In the genomic region with DNA sequence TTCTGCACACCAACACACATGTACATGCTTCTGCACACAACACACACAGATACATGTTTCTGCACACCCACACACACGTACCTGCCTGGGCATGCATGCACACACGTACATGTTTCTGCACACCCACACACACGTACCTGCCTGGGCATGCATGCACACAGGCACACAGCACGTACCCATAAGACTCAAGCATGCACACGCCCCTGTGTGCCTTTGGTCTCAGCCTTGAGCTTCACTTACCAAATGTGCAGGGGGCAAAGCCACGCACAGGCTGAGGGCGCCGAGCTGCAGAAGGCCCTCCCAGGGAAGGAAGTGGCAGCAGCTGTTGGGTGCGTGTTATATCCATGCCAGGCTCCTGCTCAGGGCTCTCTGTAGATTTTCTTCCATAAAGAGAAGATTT, we compare ENCODE assay signal across 24 cellular contexts. TPM values are rescaled to one million over a fixed set of nuclear protein-coding genes. Genes with fewer than 3 reads are reported as not detected.
DNase-seq lines count a peak whose midpoint lies in the region; ATAC-seq, FAIRE-seq and TF ChIP-seq lines count a peak whose summit lies in the region.
"Had no signal": no experiment of that assay in that cellular context is flagged by ENCODE, and none has a peak within 500 bp of the region (broad histone marks: within the 10 kb centered on the region; RNA-seq: fewer than 3 reads in every experiment).

No MANE protein-coding gene starts in this region.

- no peak overlapping the region for H3K4me3 Mint-ChIP-seq in Calu3 (ENCODE audit: low read depth, unreplicated experiment)
- H3K4me3 Mint-ChIP-seq: activated T-cell treated with anti-CD3 and anti-CD28 coated beads, Interleukin-2, amount 50 U/mL, for 72 hours; CD8-positive, alpha-beta T cell had no signal

- H3K27ac ChIP-seq in 22Rv1, result peak overlapping the region; percentile 80
- no peak overlapping the region for H3K27ac ChIP-seq in mesenchymal stem cell (ENCODE audit: low read length, poor library complexity, severe bottlenecking)
- no peak overlapping the region for H3K27ac ChIP-seq in HepG2 (ENCODE audit: extremely low read length, insufficient read depth, low read length)
- H3K27ac ChIP-seq: KMS-11 had no signal

- H3K18ac ChIP-seq in mesenchymal stem cell (ENCODE audit: low read depth in 1 of 2, low read length in 2 of 2), result no peak overlapping the region

- peaks cover 28% of the 10 kb centered on the region for H3K4me1 Mint-ChIP-seq in Calu3 (ENCODE audit: low read depth, unreplicated experiment)

- TF ChIP-seq POLR2A in HepG2 (IDR thresholded peaks at IDR 0.05; ENCODE audit: insufficient read depth in 1 of 2, low read depth in 2 of 2, low read length in 2 of 2), result no peak

- no peaks in the 10 kb centered on the region for H3K79me1 ChIP-seq in mesenchymal stem cell (replicated peaks; ENCODE audit: low read length, poor library complexity, severe bottlenecking)

- H2BK120ac ChIP-seq in mesenchymal stem cell (ENCODE audit: low read depth, low read length), result no peak overlapping the region

- no peaks in the 10 kb centered on the region for H3K27me3 Mint-ChIP-seq in Calu3 (ENCODE audit: unreplicated experiment)
- H3K27me3 Mint-ChIP-seq: activated naive CD8-positive, alpha-beta T cell treated with anti-CD3 and anti-CD28 coated beads for 36 hours had no signal

- peak overlapping the region; percentile 43 for H3K27ac Mint-ChIP-seq in Calu3 (ENCODE audit: unreplicated experiment)
- H3K27ac Mint-ChIP-seq: activated naive CD8-positive, alpha-beta T cell treated with anti-CD3 and anti-CD28 coated beads for 36 hours; activated T-cell treated with anti-CD3 and anti-CD28 coated beads, Interleukin-2, amount 50 U/mL, for 72 hours; CD8-positive, alpha-beta T cell; nephron progenitor cell had no signal

- no peaks in the 10 kb centered on the region for H3K79me2 ChIP-seq in HepG2 (ENCODE audit: insufficient read depth, low read length)

- H3K27me3 ChIP-seq in bronchial epithelial cell (ENCODE audit: control insufficient read depth, insufficient read depth, low read length) (no peaks in the 10 kb centered on the region), mesenchymal stem cell (ENCODE audit: control insufficient read depth in 1 of 2, insufficient read depth in 1 of 2, low read length in 2 of 2) (peaks cover 3 to 22% of the 10 kb centered on the region in 2 experiments), HepG2 (ENCODE audit: control insufficient read depth in 1 of 2, insufficient read depth in 2 of 2, low read length in 2 of 2) (peaks cover 5 to 20% of the 10 kb centered on the region in 2 experiments; a peak in 4 of 5 replicates)

- no peak overlapping the region for H3K14ac ChIP-seq in mesenchymal stem cell (ENCODE audit: low read length in 2 of 2)

- H3K4me2 ChIP-seq in mesenchymal stem cell (ENCODE audit: low read length, poor library complexity, severe bottlenecking) (no peak overlapping the region), HepG2 (ENCODE audit: low read depth, low read length) (no peak overlapping the region)
- H3K4me2 ChIP-seq: KMS-11 had no signal

- no peak overlapping the region for H2BK15ac ChIP-seq in mesenchymal stem cell (ENCODE audit: low read depth, poor library complexity, severe bottlenecking)

- H3K4me1 ChIP-seq in mesenchymal stem cell (ENCODE audit: control insufficient read depth, insufficient read depth, low read depth, low read length), result peaks cover 32% of the 10 kb centered on the region
- peaks cover 24% of the 10 kb centered on the region for H3K4me1 ChIP-seq in HepG2 (ENCODE audit: insufficient read depth, low read length)

- H2BK5ac ChIP-seq in mesenchymal stem cell (ENCODE audit: low read depth, low read length, poor library complexity, severe bottlenecking), result no peak overlapping the region

- WGBS in mesenchymal stem cell, result 92% methylated on average over 8 of the region's 9 CpGs
- 42% methylated on average over 9 of the region's 9 CpGs for WGBS in HepG2 (ENCODE audit: low lambda C conversion rate)

- intact Hi-C loops in Calu3 (cut with micrococcal nuclease; ENCODE audit: unreplicated experiment) (no loop called here), HepG2 (cut with micrococcal nuclease; ENCODE audit: unreplicated experiment) (loop anchor here (5.0 kb wide), 1 partner anchor 306 kb away; no protein-coding TSS in a partner anchor)

- H4K20me1 ChIP-seq in HepG2 (ENCODE audit: insufficient read depth, low read length), result no peaks in the 10 kb centered on the region; the same call in 1 of the 2 replicates

- POLR2A ChIA-PET in HepG2 (lab: Yijun Ruan, JAX), result interaction anchor here (0.6 kb wide), 1 partner anchor 548 kb away, joined by 5 read pairs; no protein-coding TSS in a partner anchor

- H3K36me3 ChIP-seq in bronchial epithelial cell (ENCODE audit: control insufficient read depth, insufficient read depth, low read length) (no peaks in the 10 kb centered on the region), mesenchymal stem cell (ENCODE audit: control insufficient read depth in 1 of 2, insufficient read depth in 2 of 2, low read depth in 1 of 2, low read length in 2 of 2) (no peaks in the 10 kb centered on the region), HepG2 (replicated peaks in 1 of 2; ENCODE audit: control insufficient read depth in 1 of 2, insufficient read depth in 2 of 2, low read length in 2 of 2) (no peaks in the 10 kb centered on the region)

- CTCF ChIA-PET in Calu3 (lab: Charles Lee), result no interaction called here
- CTCF ChIA-PET in HepG2 (lab: Yijun Ruan, JAX; ENCODE audit: low intra/inter-chr PET ratio, low total read pairs), result no interaction called here

- no peak overlapping the region for H4K8ac ChIP-seq in mesenchymal stem cell (ENCODE audit: low read length)

- ATAC-seq in HepG2 (no peak), HG03460 (IDR thresholded peaks at IDR 0.05; ENCODE audit: unreplicated experiment) (no peak)
- ATAC-seq: activated T-cell treated with anti-CD3 and anti-CD28 coated beads, Interleukin-2, amount 50 U/mL, for 72 hours; CD8-positive, alpha-beta T cell; left cardiac atrium; sciatic nerve had no signal

- H3K4ac ChIP-seq in mesenchymal stem cell (ENCODE audit: low read depth in 1 of 2, low read length in 2 of 2), result no peak overlapping the region

- H3K9me3 ChIP-seq in mesenchymal stem cell (ENCODE audit: control insufficient read depth, low read length) (peaks cover 9% of the 10 kb centered on the region), HepG2 (ENCODE audit: low read length) (no peaks in the 10 kb centered on the region)

- H2AFZ ChIP-seq in mesenchymal stem cell (ENCODE audit: low read depth, low read length) (no peak overlapping the region), HepG2 (ENCODE audit: low read length) (no peak overlapping the region)

- H3K9ac ChIP-seq in mesenchymal stem cell (ENCODE audit: low read length), result no peak overlapping the region
- no peak overlapping the region for H3K9ac ChIP-seq in HepG2 (ENCODE audit: insufficient read depth, low read depth, low read length)
- H3K9ac ChIP-seq: KMS-11 had no signal

- BruUV-seq in Calu3 (replicated peaks; lab: Mats Ljungman, UMichigan), result no TSS peak
- BruUV-seq in HepG2 (replicated peaks; lab: Mats Ljungman, UMichigan), result no TSS peak

- peaks cover 16% of the 10 kb centered on the region for H3K36me3 Mint-ChIP-seq in Calu3 (ENCODE audit: insufficient read depth, unreplicated experiment)
- H3K36me3 Mint-ChIP-seq: activated naive CD8-positive, alpha-beta T cell treated with anti-CD3 and anti-CD28 coated beads for 36 hours; CD8-positive, alpha-beta T cell had no signal

- peak; percentile 97 for FAIRE-seq in bronchial epithelial cell (lab: Jason Lieb, UNC)
- no peak for FAIRE-seq in HepG2 (lab: Jason Lieb, UNC)
- FAIRE-seq: TTC549 had no signal

- H3K4me3 ChIP-seq in bronchial epithelial cell (ENCODE audit: low read depth, low read length) (no peak overlapping the region), mesenchymal stem cell (ENCODE audit: insufficient read depth in 1 of 2, low read depth in 1 of 2, low read length in 2 of 2) (no peak overlapping the region), HepG2 (replicated peaks in 1 of 3; ENCODE audit: insufficient read depth in 1 of 3, low read depth in 2 of 3, low read length in 3 of 3) (no peak overlapping the region)

- H3K9me3 Mint-ChIP-seq in Calu3 (ENCODE audit: low read depth, unreplicated experiment), result no peaks in the 10 kb centered on the region
- H3K9me3 Mint-ChIP-seq: activated T-cell treated with anti-CD3 and anti-CD28 coated beads, Interleukin-2, amount 50 U/mL, for 72 hours; CD8-positive, alpha-beta T cell had no signal

- peak overlapping the region; percentile 43 for H4K91ac ChIP-seq in mesenchymal stem cell (ENCODE audit: low read length)

- no peak overlapping the region for H3K23ac ChIP-seq in mesenchymal stem cell (ENCODE audit: low read length in 2 of 2)

- DNase-seq in Calu3 (no peak), bronchial epithelial cell (ENCODE audit: low read depth) (peak; percentile 68), mesenchymal stem cell (no peak), NCI-H146 treated with DMSO at 0.1 percent for 48 hours (lab: John Stamatoyannopoulos, UW; ENCODE audit: unreplicated experiment) (no peak), HepG2 (ENCODE audit: low spot score) (no peak), AML-193 (lab: John Stamatoyannopoulos, UW) (no peak)
- DNase-seq: activated naive CD8-positive, alpha-beta T cell treated with anti-CD3 and anti-CD28 coated beads for 36 hours; activated T-cell treated with anti-CD3 and anti-CD28 coated beads, Interleukin-2, amount 50 U/mL, for 72 hours; CD8-positive, alpha-beta T cell; DMS53; effector CD8-positive, alpha-beta T cell; glutamatergic neuron; HCEC 1CT; left cardiac atrium; midbrain; NCI-H1930; NCI-H2227 treated with DMSO at 0.1 percent for 48 hours; nephron progenitor cell; SIG-M5 had no signal

- in situ Hi-C loops in HepG2 (cut with HindIII; ENCODE audit: extremely low pct_ligation_motif_present, low pct_unique_long_range_greater_than_20kb), result loop anchor here (5.0 to 10.0 kb wide), 2 partner anchors 174 to 536 kb away; a partner anchor contains a TSS

- no peak for TF ChIP-seq CTCF in 22Rv1 (IDR thresholded peaks at IDR 0.05)
- no peak for TF ChIP-seq CTCF in Calu3 (IDR thresholded peaks at IDR 0.05; ENCODE audit: unreplicated experiment)
- no peak for TF ChIP-seq CTCF in bronchial epithelial cell (IDR thresholded peaks at IDR 0.05; ENCODE audit: insufficient read depth, low read length, severe bottlenecking)
- TF ChIP-seq CTCF in HepG2 (CRISPR knock-in tag; IDR thresholded peaks at IDR 0.05), result no peak

- H2BK12ac ChIP-seq in mesenchymal stem cell (ENCODE audit: low read length in 2 of 2), result no peak overlapping the region

- TF ChIP-seq EP300 in HepG2 (IDR thresholded peaks at IDR 0.05; ENCODE audit: low read depth in 2 of 2, low read length in 2 of 2) (no peak), HepG2 (CRISPR knock-in tag; IDR thresholded peaks at IDR 0.05; ENCODE audit: borderline replicate concordance) (no peak)

- no peak for TF ChIP-seq RAD21 in HepG2 (CRISPR knock-in tag; IDR thresholded peaks at IDR 0.05)

- no peak overlapping the region for H2AK5ac ChIP-seq in mesenchymal stem cell (ENCODE audit: low read length, severe bottlenecking)

RNA-seq across cellular contexts. Expression of a gene that starts 34.7 kb away (rescaled TPM):
- total RNA-seq in Calu3 (2022) (0.33 TPM in 1 of 2 replicates, not detected in the other), bronchial epithelial cell (0.26 and 0.38 TPM in 2 replicates), HepG2 (2016; rRNA removed; fragmentation: Illumina TruSeq; extraction: Trizol) (0.40 TPM in 1 of 2 replicates, not detected in the other)
- 0.03 TPM for polyA plus RNA-seq in mesenchymal stem cell (2013, experiment 1 of 2)
- 0.01 TPM for polyA plus RNA-seq in mesenchymal stem cell (2013, experiment 2 of 2)
- total RNA-seq in HepG2 (2016; cell fraction: cytosol; rRNA removed; fragmentation: Illumina TruSeq; extraction: Trizol; ENCODE audit: low read depth), result 0.18 TPM in 1 of 2 replicates, not detected in the other
- 0.39 and 0.61 TPM in 2 replicates for total RNA-seq in HepG2 (2016; cell fraction: insoluble cytoplasmic fraction; rRNA removed; fragmentation: Illumina TruSeq; extraction: Trizol)
- total RNA-seq in HepG2 (2016; cell fraction: membrane; rRNA removed; fragmentation: Illumina TruSeq; extraction: Trizol), result 0.24 and 0.25 TPM in 2 replicates
- total RNA-seq in HepG2 (2016; cell fraction: nucleus; rRNA removed; fragmentation: Illumina TruSeq; extraction: Trizol), result 0.43 and 0.91 TPM in 2 replicates
- 0.30 and 0.42 TPM in 2 replicates for polyA plus RNA-seq in HepG2 (2011; rRNA removed)
- 0.12 and 0.32 TPM in 2 replicates for polyA plus RNA-seq in HepG2 (2011; cell fraction: cytosol; rRNA removed)
- polyA plus RNA-seq in HepG2 (2011; cell fraction: nucleus; rRNA removed), result 3.5 and 3.6 TPM in 2 replicates
- polyA plus RNA-seq in HepG2 (2012), result 0.39 and 0.67 TPM in 2 replicates
- not detected in 2 replicates for polyA plus RNA-seq in HepG2 (2016; cell fraction: cytosol; fragmentation: Illumina TruSeq; extraction: Trizol; ENCODE audit: low read depth)
- polyA plus RNA-seq in HepG2 (2016; cell fraction: insoluble cytoplasmic fraction; fragmentation: Illumina TruSeq; extraction: Trizol; ENCODE audit: low read depth), result 0.09 TPM in 1 of 2 replicates, not detected in the other
- polyA plus RNA-seq in HepG2 (2016; cell fraction: membrane; fragmentation: Illumina TruSeq; extraction: Trizol; ENCODE audit: low read depth), result not detected in 2 replicates
- 0.45 and 0.49 TPM in 2 replicates for polyA plus RNA-seq in HepG2 (2016; cell fraction: nucleus; fragmentation: Illumina TruSeq; extraction: Trizol; ENCODE audit: insufficient read depth, low read depth)
- polyA minus RNA-seq in HepG2 (2011; rRNA and poly(A)+ RNA removed; ENCODE audit: low replicate concordance), result 0.09 and 1.2 TPM in 2 replicates
- polyA minus RNA-seq in HepG2 (2011; cell fraction: cytosol; rRNA and poly(A)+ RNA removed), result not detected in 2 replicates
- polyA minus RNA-seq in HepG2 (2011; cell fraction: nucleus; rRNA and poly(A)+ RNA removed), result 1.4 and 2.1 TPM in 2 replicates
- total RNA-seq: CD8-positive, alpha-beta T cell had no signal
